6 cellular contexts compared by ENCODE assay signal in the genomic region with DNA sequence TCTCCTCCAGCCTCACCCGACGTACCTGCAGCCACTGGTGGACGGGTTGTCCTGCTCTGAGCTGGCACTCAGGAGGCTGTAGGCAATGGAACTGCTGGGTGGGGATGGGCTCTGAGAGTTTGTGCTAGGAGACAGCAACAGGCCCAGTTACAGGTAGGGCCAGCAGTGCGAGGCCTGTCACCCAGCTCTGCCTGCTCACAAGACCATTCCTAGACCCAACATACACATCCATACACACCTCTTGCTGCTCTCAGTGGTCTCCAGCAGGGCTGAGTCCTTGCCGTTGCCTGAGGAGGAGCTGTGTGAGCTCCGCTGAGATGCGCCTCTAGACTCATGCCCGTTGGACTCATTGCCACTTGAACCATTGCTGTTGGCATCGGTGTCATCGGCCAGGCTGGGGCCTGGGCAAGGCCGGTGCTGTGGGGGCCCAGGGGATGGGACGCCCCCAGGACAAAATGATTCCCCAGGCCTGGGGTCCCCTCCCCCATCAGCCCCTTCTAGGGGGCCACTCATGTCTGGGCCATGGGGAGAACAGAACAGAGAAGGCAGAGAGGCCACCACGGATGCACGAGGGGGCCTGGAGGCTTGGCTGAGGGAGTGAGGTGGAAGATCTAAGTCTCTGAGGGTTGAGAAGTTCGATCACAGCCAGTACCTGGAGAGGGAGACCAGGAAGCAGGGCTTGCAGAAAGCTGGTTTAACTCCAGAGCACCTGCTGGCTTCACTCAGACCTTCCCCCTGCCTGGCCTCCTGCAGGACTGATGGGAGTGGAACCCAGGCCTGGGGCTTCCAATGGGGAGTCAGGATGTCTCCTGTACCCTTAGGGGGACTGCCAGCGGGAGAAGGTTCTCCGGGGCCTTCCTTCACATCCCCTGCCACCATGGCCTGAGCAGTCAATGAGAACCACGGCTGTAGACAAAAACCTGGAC. TPM values are rescaled to one million over a fixed set of nuclear protein-coding genes. Genes with fewer than 3 reads are reported as not detected.
DNase-seq lines count a peak whose midpoint lies in the region; TF ChIP-seq lines count a peak whose summit lies in the region.

No MANE protein-coding gene starts in this region.

- H3K4me3 ChIP-seq in Karpas-422 (ENCODE audit: low read length) (peak overlapping the region; percentile 88), dorsolateral prefrontal cortex (peak overlapping the region; percentile 61 to 98 (median 88)), skeletal muscle tissue (ENCODE audit: low read length in 3 of 3) (peak overlapping the region; percentile 71 to 94 (median 90))

- H3K27me3 ChIP-seq in Karpas-422 (ENCODE audit: low read length) (no peaks in the 10 kb centered on the region), dorsolateral prefrontal cortex (no peaks in the 10 kb centered on the region), skeletal muscle tissue (ENCODE audit: control insufficient read depth in 3 of 3, insufficient read depth in 3 of 3, low read length in 3 of 3) (no peaks in the 10 kb centered on the region)

- H3K9me3 ChIP-seq in Karpas-422 (ENCODE audit: low read length) (no peaks in the 10 kb centered on the region), skeletal muscle tissue (ENCODE audit: control insufficient read depth in 3 of 3, low read length in 3 of 3) (no peaks in the 10 kb centered on the region)

- H3K9ac ChIP-seq in Karpas-422 (ENCODE audit: low read length) (peak overlapping the region; percentile 94), skeletal muscle tissue (ENCODE audit: low read depth in 1 of 3, low read length in 3 of 3) (peak overlapping the region; percentile 94 to 100 (median 96))

- H2AFZ ChIP-seq in Karpas-422 (ENCODE audit: low read length) = no peak overlapping the region

- peak overlapping the region; percentile 59 for H3K27ac ChIP-seq in Karpas-422 (ENCODE audit: low read length)
- H3K27ac ChIP-seq in dorsolateral prefrontal cortex = peak overlapping the region; percentile 90 to 100 (median 100)
- peak overlapping the region; percentile 100 for H3K27ac ChIP-seq in skeletal muscle tissue (ENCODE audit: low read depth, low read length)

- TF ChIP-seq CTCF in dorsolateral prefrontal cortex (IDR thresholded peaks at IDR 0.05 in 54 of 56, conservative IDR thresholded peaks at IDR 0.05 in 2 of 56; ENCODE audit: low read depth in 1 of 56, partially characterized antibody in 56 of 56) = no peak

- H3K4me1 ChIP-seq in Karpas-422 (ENCODE audit: low read length) (peaks cover 44% of the 10 kb centered on the region), skeletal muscle tissue (ENCODE audit: control insufficient read depth in 3 of 3, insufficient read depth in 3 of 3, low read length in 3 of 3) (peaks cover 60 to 86% (median 77%) of the 10 kb centered on the region in 3 donors)

- no peaks in the 10 kb centered on the region for H3K9me2 ChIP-seq in Karpas-422 (replicated peaks; ENCODE audit: insufficient read depth, low read length)

- H3K4me2 ChIP-seq in Karpas-422 (ENCODE audit: low read depth, low read length, poor library complexity, severe bottlenecking) = peak overlapping the region; percentile 97

- no peak for DNase-seq in Karpas-422
- no peak for DNase-seq in dorsolateral prefrontal cortex
- no peak for DNase-seq in iPS-NIHi11 (ENCODE audit: low spot score)
- no peak for DNase-seq in GF-D8 (lab: John Stamatoyannopoulos, UW)
- no peak for DNase-seq in activated CD4-positive, alpha-beta T cell treated with anti-CD3 and anti-CD28 coated beads for 48 hours

- peaks cover 37% of the 10 kb centered on the region for H3K79me2 ChIP-seq in Karpas-422 (ENCODE audit: low read length)

- peaks cover 13% of the 10 kb centered on the region for H4K20me1 ChIP-seq in Karpas-422 (ENCODE audit: insufficient read depth, low read depth, low read length)

- intact Hi-C loops in dorsolateral prefrontal cortex (cut with DNase I) = loop anchor here (1.0 to 10.0 kb wide), 3 partner anchors 10 to 306 kb away; a partner anchor contains a TSS

- H3K36me3 ChIP-seq in Karpas-422 (ENCODE audit: insufficient read depth, low read length) = 0 out of 2 replicates have a peak, but pooled peaks cover 3% of the 10 kb centered on the region
- H3K36me3 ChIP-seq in skeletal muscle tissue (ENCODE audit: control insufficient read depth in 3 of 3, insufficient read depth in 3 of 3, low read length in 3 of 3) = peaks cover 54 to 59% (median 56%) of the 10 kb centered on the region in 3 donors

RNA-seq across cellular contexts. Expression of a gene that starts 1.7 kb away (rescaled TPM):
- 12.7 and 24.0 TPM in 2 replicates for total RNA-seq in Karpas-422 (2014; rRNA removed; shearing (Covaris generic); ENCODE audit: low replicate concordance)
- total RNA-seq in dorsolateral prefrontal cortex (100 to 1,000 TPM in 74 of 120 experiments, 10 to 100 TPM in 46; 46.9 to 218 (median 112) TPM), skeletal muscle tissue (37.1 TPM)

RNA-seq across cellular contexts. Expression of a gene that starts 12.3 kb away (rescaled TPM):
- total RNA-seq in Karpas-422 (2014; rRNA removed; shearing (Covaris generic); ENCODE audit: low replicate concordance) = 24.5 and 47.7 TPM in 2 replicates
- total RNA-seq in dorsolateral prefrontal cortex = 100 to 1,000 TPM; 264 to 763 (median 490) TPM
- total RNA-seq in skeletal muscle tissue = 8.4 TPM

RNA-seq across cellular contexts. Expression of a gene that starts 25.7 kb away (rescaled TPM):
- total RNA-seq in Karpas-422 (2014; rRNA removed; shearing (Covaris generic); ENCODE audit: low replicate concordance) = 70.7 and 134 TPM in 2 replicates
- total RNA-seq in dorsolateral prefrontal cortex = 10 to 100 TPM in 119 of 120 experiments, 1 to 10 TPM in 1; 9.1 to 25.9 (median 17.1) TPM
- total RNA-seq in skeletal muscle tissue = 25.1 TPM

RNA-seq across cellular contexts. Expression of a gene that starts 26.6 kb away (rescaled TPM):
- total RNA-seq in Karpas-422 (2014; rRNA removed; shearing (Covaris generic); ENCODE audit: low replicate concordance) = 0.37 and 2.1 TPM in 2 replicates
- total RNA-seq in dorsolateral prefrontal cortex (1 to 10 TPM in 88 of 120 experiments, under 1 TPM in 29, not detected in 3; 0.28 to 5.9 (median 1.7) TPM), skeletal muscle tissue (under 0.01 TPM)

RNA-seq across cellular contexts. Expression of a gene that starts 32.1 kb away (rescaled TPM):
- 0.18 TPM in 1 of 2 replicates, not detected in the other for total RNA-seq in Karpas-422 (2014; rRNA removed; shearing (Covaris generic); ENCODE audit: low replicate concordance)
- 1 to 10 TPM in 110 of 120 experiments, under 1 TPM in 10; 0.39 to 6.5 (median 2.0) TPM for total RNA-seq in dorsolateral prefrontal cortex
- not detected for total RNA-seq in skeletal muscle tissue
